In genomic region chr1:21457654-21458053, GRCh38 we compare ENCODE assay signal across 1 cellular context.
TF ChIP-seq lines count a peak whose summit lies in the region.

No MANE protein-coding gene starts in this region.

TF ChIP-seq in HepG2, 621 proteins besides CTCF, POLR2A, EP300 and RAD21 (continued from another document):
- no peak for TF ChIP-seq ZNF367 (CRISPR knock-in tag; IDR thresholded peaks at IDR 0.05; ENCODE audit: borderline replicate concordance)
- TF ChIP-seq ZNF281 (CRISPR knock-in tag; IDR thresholded peaks at IDR 0.05; ENCODE audit: borderline replicate concordance) = no peak
- TF ChIP-seq ZNF552 (CRISPR knock-in tag; IDR thresholded peaks at IDR 0.05; ENCODE audit: borderline replicate concordance) = no peak
- no peak for TF ChIP-seq ZNF24 (IDR thresholded peaks at IDR 0.05)
- TF ChIP-seq ARNTL (CRISPR knock-in tag; IDR thresholded peaks at IDR 0.05) = no peak
- no peak for TF ChIP-seq ZNF615 (CRISPR knock-in tag; IDR thresholded peaks at IDR 0.05; ENCODE audit: borderline replicate concordance)
- TF ChIP-seq UBTF (CRISPR knock-in tag; IDR thresholded peaks at IDR 0.05) = no peak
- no peak for TF ChIP-seq ZNF576 (CRISPR knock-in tag; IDR thresholded peaks at IDR 0.05)
- no peak for TF ChIP-seq FOXP4 (CRISPR knock-in tag; IDR thresholded peaks at IDR 0.05)
- TF ChIP-seq SMAD3 (CRISPR knock-in tag; IDR thresholded peaks at IDR 0.05) = no peak
- no peak for TF ChIP-seq MTA1 (CRISPR knock-in tag; IDR thresholded peaks at IDR 0.05; ENCODE audit: borderline replicate concordance)
- TF ChIP-seq ZNF749 (CRISPR knock-in tag; IDR thresholded peaks at IDR 0.05; ENCODE audit: borderline replicate concordance) = no peak
- TF ChIP-seq ZNF776 (CRISPR knock-in tag; IDR thresholded peaks at IDR 0.05) = no peak
- no peak for TF ChIP-seq ZNF781 (CRISPR knock-in tag; IDR thresholded peaks at IDR 0.05; ENCODE audit: borderline replicate concordance, not compliant biosample characterization)
